Comparison of ENCODE assay signal across 1 cellular context in genomic region chr3:143697975-143698374, GRCh38.
TF ChIP-seq lines count a peak whose summit lies in the region.

No MANE protein-coding gene starts in this region.

TF ChIP-seq in A549, 52 proteins besides CTCF, POLR2A, EP300 and RAD21 (continued from another document):
- TF ChIP-seq ATOH8 (CRISPR knock-in tag; IDR thresholded peaks at IDR 0.05; ENCODE audit: low read depth) (no peak), CEBPB (IDR thresholded peaks at IDR 0.05) (no peak)
